8 cellular contexts compared by ENCODE assay signal in the genomic region with DNA sequence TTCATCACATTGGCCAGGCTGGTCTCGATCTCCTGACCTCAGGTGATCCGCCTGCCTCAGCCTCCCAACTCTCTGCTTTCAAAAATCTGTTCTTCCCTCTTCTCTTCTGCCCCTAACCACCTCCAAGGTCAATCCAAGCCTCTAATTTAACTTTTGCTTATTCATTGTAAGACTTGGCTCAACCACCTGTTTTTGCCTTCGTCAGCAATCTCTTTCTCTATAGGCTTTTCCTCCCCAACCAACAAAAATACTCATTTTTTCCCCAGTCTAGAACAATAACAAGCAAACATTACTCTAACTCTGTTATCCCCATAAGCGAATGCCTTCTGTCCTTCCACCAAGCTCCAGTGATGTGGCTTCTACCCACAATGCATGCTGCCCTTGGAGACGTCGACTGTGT.
"Had no signal": no experiment of that assay in that cellular context is flagged by ENCODE, and none has a peak within 500 bp of the region (broad histone marks: within the 10 kb centered on the region; RNA-seq: fewer than 3 reads in every experiment).

No MANE protein-coding gene starts in this region.

- FAIRE-seq: G401.6, GM12878, GM12891, GM12892, GM18507, GM19239 had no signal

- ATAC-seq: GM12878 had no signal

- H3K4me3 ChIP-seq: GM12878 had no signal

- DNase-seq: GDM1, GF-D8 had no signal
